8 cellular contexts compared by ENCODE assay signal in the genomic region with DNA sequence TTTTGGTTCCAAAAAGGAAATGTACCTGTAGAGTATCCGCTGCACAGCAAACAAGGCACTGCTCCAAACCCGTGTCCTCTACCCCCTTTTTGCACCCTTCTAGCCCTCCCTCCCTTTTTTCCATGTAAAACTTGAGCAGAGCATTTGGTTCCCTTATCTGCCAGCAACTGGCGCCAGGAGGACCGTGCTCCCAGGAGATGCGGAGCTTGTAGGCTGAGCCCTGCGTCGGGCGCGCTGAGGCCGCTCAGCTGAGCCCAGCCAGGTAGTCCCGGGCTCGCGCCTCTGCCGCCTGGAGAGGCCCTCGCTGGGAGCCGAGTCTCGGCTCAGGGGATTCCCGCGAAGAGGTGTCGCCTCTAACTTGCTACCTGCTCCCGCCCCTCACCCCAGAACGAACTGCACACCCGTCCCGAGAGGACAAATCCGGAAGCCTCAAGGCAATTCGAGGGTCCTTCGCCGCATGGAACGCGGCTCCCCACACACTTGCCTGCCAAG. TPM values are rescaled to one million over a fixed set of nuclear protein-coding genes. Genes with fewer than 3 reads are reported as not detected.
A peak's percentile ranks its signal among the peaks of the same experiment; 100 is the strongest.
DNase-seq lines count a peak whose midpoint lies in the region; ATAC-seq, FAIRE-seq and TF ChIP-seq lines count a peak whose summit lies in the region.

No MANE protein-coding gene starts in this region.

- H3K36me3 Mint-ChIP-seq in T-helper 2 cell treated with Interferon-gamma antibody and Interleukin-4, amounts not matched to agents 5 μg/mL and 100 μg/mL, for 36 hours (ENCODE audit: low read depth) = peaks cover 33% of the 10 kb centered on the region

- H3K9me3 ChIP-seq in iPS-18a (ENCODE audit: control insufficient read depth, low read depth, low read length) (no peaks in the 10 kb centered on the region), small intestine (ENCODE audit: control insufficient read depth, low read depth) (no peaks in the 10 kb centered on the region)

- H3K4me1 Mint-ChIP-seq in T-helper 2 cell treated with Interferon-gamma antibody and Interleukin-4, amounts not matched to agents 5 μg/mL and 100 μg/mL, for 36 hours (ENCODE audit: low read depth) = peaks cover 37% of the 10 kb centered on the region

- peak overlapping the region; percentile 97 for H2AFZ ChIP-seq in KMS-11 (ENCODE audit: low read depth)

- peak overlapping the region; percentile 94 for H3K27ac ChIP-seq in KMS-11
- peak overlapping the region; percentile 80 for H3K27ac ChIP-seq in iPS-18a (ENCODE audit: low read length)
- H3K27ac ChIP-seq in small intestine (ENCODE audit: low read depth in 1 of 2, low read length in 1 of 2) = peak overlapping the region; percentile 84 to 90

- no peak for TF ChIP-seq CTCF in KMS-11 (conservative IDR thresholded peaks at IDR 0.05; ENCODE audit: low read depth, low read length)

- no peaks in the 10 kb centered on the region for H3K9me3 Mint-ChIP-seq in T-helper 2 cell treated with Interferon-gamma antibody and Interleukin-4, amounts not matched to agents 5 μg/mL and 100 μg/mL, for 36 hours

- peak; percentile 46 for ATAC-seq in GM21737 (IDR thresholded peaks at IDR 0.05; ENCODE audit: unreplicated experiment)

- H3K4me2 ChIP-seq in KMS-11 = peak overlapping the region; percentile 90

- no peaks in the 10 kb centered on the region for H3K27me3 Mint-ChIP-seq in T-helper 2 cell treated with Interferon-gamma antibody and Interleukin-4, amounts not matched to agents 5 μg/mL and 100 μg/mL, for 36 hours (ENCODE audit: low read depth)

- peaks cover 29% of the 10 kb centered on the region for H3K4me1 ChIP-seq in KMS-11 (ENCODE audit: low read depth, poor library complexity, severe bottlenecking)
- peaks cover 9% of the 10 kb centered on the region for H3K4me1 ChIP-seq in iPS-18a (ENCODE audit: control insufficient read depth, low read depth, low read length)
- H3K4me1 ChIP-seq in small intestine (ENCODE audit: control insufficient read depth in 2 of 2, insufficient read depth in 1 of 2, low read depth in 1 of 2, low read length in 1 of 2) = peaks cover 3% of the 10 kb centered on the region in 2 donors

- DNase-seq in GDM1 (lab: John Stamatoyannopoulos, UW) (peak; percentile 33), astrocyte of the hippocampus (ENCODE audit: low read depth, low spot score) (peak; percentile 81), small intestine (peak; percentile 56), epidermal melanocyte (ENCODE audit: insufficient read length, low spot score) (no peak)
- DNase-seq in T-helper 2 cell treated with Interferon-gamma antibody and Interleukin-4, amounts not matched to agents 5 μg/mL and 100 μg/mL, for 36 hours (ENCODE audit: low spot score) = peak; percentile 76

- WGBS in small intestine, 3 donors = 0 to 1% (median 0%) methylated on average over 28 to 30 of the region's 30 CpGs

- peak overlapping the region; percentile 91 for H3K9ac ChIP-seq in KMS-11
- peak overlapping the region; percentile 94 for H3K9ac ChIP-seq in iPS-18a (ENCODE audit: low read length)

- H3K36me3 ChIP-seq in KMS-11 (ENCODE audit: insufficient read depth) (no peaks in the 10 kb centered on the region), iPS-18a (ENCODE audit: control insufficient read depth, low read depth, low read length) (peaks cover 3% of the 10 kb centered on the region), small intestine (ENCODE audit: control insufficient read depth in 2 of 2, insufficient read depth in 2 of 2, low read length in 2 of 2) (no peaks in the 10 kb centered on the region)

- peak overlapping the region; percentile 98 for H3K27ac Mint-ChIP-seq in T-helper 2 cell treated with Interferon-gamma antibody and Interleukin-4, amounts not matched to agents 5 μg/mL and 100 μg/mL, for 36 hours

- H3K4me3 Mint-ChIP-seq in T-helper 2 cell treated with Interferon-gamma antibody and Interleukin-4, amounts not matched to agents 5 μg/mL and 100 μg/mL, for 36 hours = peak overlapping the region; percentile 99

- H3K4me3 ChIP-seq in KMS-11 (IDR thresholded peaks at IDR 0.05; ENCODE audit: insufficient read depth, low read depth, low read length) (peak overlapping the region; percentile 59), iPS-18a (ENCODE audit: low read length) (peak overlapping the region; percentile 99), small intestine (ENCODE audit: low read depth in 1 of 2, low read length in 2 of 2) (peak overlapping the region; percentile 75)

- peaks cover 51% of the 10 kb centered on the region for H3K79me2 ChIP-seq in KMS-11 (ENCODE audit: insufficient read depth, low read depth)

- no peaks in the 10 kb centered on the region for H3K27me3 ChIP-seq in KMS-11 (ENCODE audit: insufficient read depth, low read depth)
- H3K27me3 ChIP-seq in iPS-18a (ENCODE audit: control insufficient read depth, insufficient read depth, low read length) = no peaks in the 10 kb centered on the region
- H3K27me3 ChIP-seq in small intestine (ENCODE audit: control insufficient read depth in 2 of 2, insufficient read depth in 2 of 2, low read length in 2 of 2) = no peaks in the 10 kb centered on the region

- H4K20me1 ChIP-seq in KMS-11 (ENCODE audit: insufficient read depth) = peaks cover 14% of the 10 kb centered on the region; the same call in 1 of the 2 replicates

- FAIRE-seq in small intestine (lab: Jason Lieb, UNC) = no peak

RNA-seq across cellular contexts. Expression of a gene that starts 0.6 kb away (rescaled TPM):
- polyA plus RNA-seq in small intestine = 10 to 100 TPM in 1 of 3 donors, 1 to 10 TPM in 2; 5.7 to 10.7 (median 8.3) TPM
